ENCODE assay signal across 9 cellular contexts in genomic region chr1:25618433-25618808, GRCh38. TPM values are rescaled to one million over a fixed set of nuclear protein-coding genes. Genes with fewer than 3 reads are reported as not detected.
DNase-seq lines count a peak whose midpoint lies in the region; ATAC-seq and TF ChIP-seq lines count a peak whose summit lies in the region.
"Had no signal": no experiment of that assay in that cellular context is flagged by ENCODE, and none has a peak within 500 bp of the region (broad histone marks: within the 10 kb centered on the region; RNA-seq: fewer than 3 reads in every experiment).

No MANE protein-coding gene starts in this region.

- peak overlapping the region; percentile 66 for H3K4me3 Mint-ChIP-seq in Caco-2 (ENCODE audit: unreplicated experiment)
- peak overlapping the region; percentile 81 for H3K4me3 Mint-ChIP-seq in glutamatergic neuron (ENCODE audit: unreplicated experiment)

- no TSS peak for BruUV-seq in Caco-2 (replicated peaks; lab: Mats Ljungman, UMichigan)

- no peak for DNase-seq in Caco-2
- DNase-seq in glutamatergic neuron, result no peak
- no peak for DNase-seq in BE2C
- no peak for DNase-seq in DMS53 treated with DMSO at 0.1 percent for 48 hours (lab: John Stamatoyannopoulos, UW; ENCODE audit: unreplicated experiment)

- H3K27me3 ChIP-seq in Caco-2 (replicated peaks; ENCODE audit: control insufficient read depth, insufficient read depth, low read length) (0 out of 2 replicates have a peak, but pooled peaks cover 1% of the 10 kb centered on the region), rectal smooth muscle tissue (ENCODE audit: control insufficient read depth, insufficient read depth, low read length) (no peaks in the 10 kb centered on the region), BE2C (no peaks in the 10 kb centered on the region)

- H3K9ac ChIP-seq in rectal smooth muscle tissue (ENCODE audit: low read length), result peak overlapping the region; percentile 21

- CTCF ChIA-PET in Caco-2 (lab: Charles Lee), result interaction anchor here (0.7 to 1.3 kb wide), 6 partner anchors 8 to 201 kb away, joined by 3 to 5 read pairs (median 4); partner anchors contain the start of gene MTFR1L

- no peak for ATAC-seq in HG02610 (IDR thresholded peaks at IDR 0.05; ENCODE audit: unreplicated experiment)
- ATAC-seq in HG02970 (IDR thresholded peaks at IDR 0.05; ENCODE audit: low FRiP score, unreplicated experiment), result no peak

- no peaks in the 10 kb centered on the region for H3K27me3 Mint-ChIP-seq in Caco-2 (ENCODE audit: insufficient read depth, unreplicated experiment)
- peaks cover 12% of the 10 kb centered on the region for H3K27me3 Mint-ChIP-seq in glutamatergic neuron (ENCODE audit: unreplicated experiment)

- H3K9me3 Mint-ChIP-seq in Caco-2 (ENCODE audit: unreplicated experiment) (no peaks in the 10 kb centered on the region), glutamatergic neuron (ENCODE audit: unreplicated experiment) (peaks cover 5% of the 10 kb centered on the region)

- H3K36me3 Mint-ChIP-seq in Caco-2 (ENCODE audit: insufficient read depth, unreplicated experiment), result peaks cover 5% of the 10 kb centered on the region
- H3K36me3 Mint-ChIP-seq in glutamatergic neuron (ENCODE audit: unreplicated experiment), result no peaks in the 10 kb centered on the region

- no peaks in the 10 kb centered on the region for H3K36me3 ChIP-seq in Caco-2 (ENCODE audit: control insufficient read depth, insufficient read depth, low read length)
- no peaks in the 10 kb centered on the region for H3K36me3 ChIP-seq in rectal smooth muscle tissue (ENCODE audit: control insufficient read depth, insufficient read depth, low read length)
- no peaks in the 10 kb centered on the region for H3K36me3 ChIP-seq in BE2C

- peaks cover 8% of the 10 kb centered on the region for H3K4me1 Mint-ChIP-seq in Caco-2 (ENCODE audit: low read depth, unreplicated experiment)
- peaks cover 6% of the 10 kb centered on the region for H3K4me1 Mint-ChIP-seq in glutamatergic neuron (ENCODE audit: low read depth, unreplicated experiment)

- H3K9me3 ChIP-seq in Caco-2 (no peaks in the 10 kb centered on the region), BE2C (no peaks in the 10 kb centered on the region)
- H3K9me3 ChIP-seq: SJSA1 had no signal

- TF ChIP-seq CTCF in Caco-2 (IDR thresholded peaks at IDR 0.05; ENCODE audit: insufficient read depth in 1 of 2, low read depth in 1 of 2, low read length in 1 of 2, severe bottlenecking in 1 of 2, unreplicated experiment in 1 of 2) (no peak), WI38 (IDR thresholded peaks at IDR 0.05; ENCODE audit: low read depth, low read length) (no peak), glutamatergic neuron (IDR thresholded peaks at IDR 0.05; ENCODE audit: partially characterized antibody, unreplicated experiment) (no peak), BE2C (IDR thresholded peaks at IDR 0.05; ENCODE audit: low read depth, low read length) (no peak)

- no peak overlapping the region for H3K27ac ChIP-seq in rectal smooth muscle tissue (ENCODE audit: low read depth, low read length)
- H3K27ac ChIP-seq: SJSA1 had no signal

- H3K27ac Mint-ChIP-seq in Caco-2 (ENCODE audit: unreplicated experiment) (no peak overlapping the region), glutamatergic neuron (ENCODE audit: unreplicated experiment) (no peak overlapping the region)

- H3K4me3 ChIP-seq in Caco-2 (ENCODE audit: low read depth, low read length) (no peak overlapping the region), WI38 (ENCODE audit: low read depth, low read length) (peak overlapping the region; percentile 68), rectal smooth muscle tissue (ENCODE audit: low read length) (peak overlapping the region; percentile 72), BE2C (ENCODE audit: low read depth, low read length) (no peak overlapping the region)
- H3K4me3 ChIP-seq: SJSA1 had no signal

- H3K4me1 ChIP-seq in Caco-2 (peaks cover 4% of the 10 kb centered on the region; the same call in 1 of the 2 replicates), rectal smooth muscle tissue (ENCODE audit: control insufficient read depth, insufficient read depth, low read length) (peaks cover 12% of the 10 kb centered on the region), BE2C (no peaks in the 10 kb centered on the region; the same call in 1 of the 2 replicates)

- POLR2A ChIA-PET in Caco-2 (lab: Charles Lee), result no interaction called here

- intact Hi-C loops in Caco-2 (cut with micrococcal nuclease; ENCODE audit: unreplicated experiment), result loop anchor here (2.0 kb wide), 1 partner anchor 50 kb away; no protein-coding TSS in a partner anchor

RNA-seq across cellular contexts. Expression of gene MAN1C1, which starts 1.8 kb away (rescaled TPM):
- 2.7 and 3.5 TPM in 2 replicates for total RNA-seq in Caco-2 (2022)
- total RNA-seq in glutamatergic neuron (ENCODE audit: unreplicated experiment), result 5.4 TPM
- 0.88 TPM for polyA plus RNA-seq in BE2C (2012; ENCODE audit: insufficient read depth, insufficient read length, low read depth)
- total RNA-seq: SJSA1 had no signal

Comparison
In these comparisons a context has a peak if more than half of its experiments do, and no peak if none do; other contexts are left out.
1. H3K4me3 ChIP-seq: peak in WI38 (single experiment) and rectal smooth muscle tissue (single experiment); none in Caco-2 (single experiment) and BE2C (single experiment).